Comparison of ENCODE assay signal across 8 cellular contexts in the genomic region with DNA sequence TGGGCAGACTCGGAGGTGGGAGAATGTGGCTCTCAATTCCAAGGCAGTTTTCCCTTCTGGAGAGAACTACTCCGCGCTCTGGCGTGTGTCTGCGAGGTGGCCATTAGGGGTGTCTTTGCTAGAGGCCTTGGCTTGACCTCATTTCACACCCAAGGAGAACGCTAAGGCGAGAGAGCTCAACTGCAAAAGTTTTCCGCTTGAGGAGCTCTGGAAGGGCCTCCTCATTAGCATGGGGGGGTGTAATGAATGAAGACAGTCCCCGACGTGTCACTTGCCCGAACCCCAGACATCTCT. TPM values are rescaled to one million over a fixed set of nuclear protein-coding genes. Genes with fewer than 3 reads are reported as not detected.
DNase-seq lines count a peak whose midpoint lies in the region; ATAC-seq and TF ChIP-seq lines count a peak whose summit lies in the region.

No MANE protein-coding gene starts in this region.

- peak overlapping the region; percentile 80 to 96 (median 86) for H3K4me3 ChIP-seq in fibroblast of lung (replicated peaks in 1 of 4; ENCODE audit: control extremely low read depth in 1 of 4, insufficient read depth in 1 of 4, low read depth in 3 of 4, low read length in 4 of 4)

- TF ChIP-seq CTCF in VCaP (conservative IDR thresholded peaks at IDR 0.05) (no peak), fibroblast of lung (conservative IDR thresholded peaks at IDR 0.05 in 1 of 2, IDR thresholded peaks at IDR 0.05 in 1 of 2; ENCODE audit: low read depth in 1 of 2, low read length in 2 of 2) (no peak), osteocyte (IDR thresholded peaks at IDR 0.05) (peak; percentile 0)

- H3K9ac ChIP-seq in fibroblast of lung (ENCODE audit: insufficient read depth, low read length): peak overlapping the region; percentile 88

- H3K9me3 Mint-ChIP-seq in osteocyte (ENCODE audit: unreplicated experiment): peaks cover 15% of the 10 kb centered on the region

- peak overlapping the region; percentile 95 for H3K4me3 Mint-ChIP-seq in osteocyte (ENCODE audit: unreplicated experiment)

- H3K9me3 ChIP-seq in fibroblast of lung (ENCODE audit: control insufficient read depth, insufficient read depth, low read depth, low read length): no peaks in the 10 kb centered on the region

- peaks cover 25% of the 10 kb centered on the region for H3K4me1 Mint-ChIP-seq in osteocyte (ENCODE audit: unreplicated experiment)

- H3K27me3 ChIP-seq in fibroblast of lung (ENCODE audit: control insufficient read depth, insufficient read depth, low read length): no peaks in the 10 kb centered on the region

- peak; percentile 11 for ATAC-seq in HG02970 (IDR thresholded peaks at IDR 0.05; ENCODE audit: low FRiP score, unreplicated experiment)

- H3K36me3 ChIP-seq in fibroblast of lung (ENCODE audit: control insufficient read depth, insufficient read depth, low read length): no peaks in the 10 kb centered on the region

- no peaks in the 10 kb centered on the region for H3K27me3 Mint-ChIP-seq in osteocyte (ENCODE audit: unreplicated experiment)

- peak overlapping the region; percentile 93 for H3K27ac ChIP-seq in VCaP
- peak overlapping the region; percentile 93 for H3K27ac ChIP-seq in fibroblast of lung (ENCODE audit: insufficient read depth, low read length)

- peaks cover 5% of the 10 kb centered on the region for H3K4me1 ChIP-seq in fibroblast of lung (ENCODE audit: control insufficient read depth, extremely low read depth, insufficient read depth, low read length)

- peak; percentile 22 for DNase-seq in stimulated activated CD8-positive, alpha-beta memory T cell treated with anti-CD3 and anti-CD28 coated beads, Interleukin-12 subunit alpha, Interleukin-12 subunit beta, amount 100 ng/mL, for 4 hours (ENCODE audit: low read depth)
- DNase-seq in stimulated activated CD8-positive, alpha-beta memory T cell treated with anti-CD3 and anti-CD28 coated beads, Interleukin-4, amount 100 ng/mL, for 48 hours: no peak
- DNase-seq in fibroblast of lung (ENCODE audit: low read depth in 2 of 2) (peak in 1 of 2 donors; percentile 43), osteocyte (ENCODE audit: extremely low spot score, unreplicated experiment) (no peak), retina (no peak), OCI-M1 (lab: John Stamatoyannopoulos, UW) (no peak)

- no peaks in the 10 kb centered on the region for H4K20me1 ChIP-seq in fibroblast of lung (ENCODE audit: control insufficient read depth, extremely low read depth, insufficient read depth, low read length)

- H3K79me2 ChIP-seq in fibroblast of lung (ENCODE audit: control insufficient read depth, insufficient read depth, low read length): peaks cover 47% of the 10 kb centered on the region

- H3K4me2 ChIP-seq in fibroblast of lung (ENCODE audit: extremely low read depth, insufficient read depth, low read length): peak overlapping the region; percentile 97

- peak overlapping the region; percentile 100 for H3K27ac Mint-ChIP-seq in osteocyte (ENCODE audit: unreplicated experiment)

- H2AFZ ChIP-seq in fibroblast of lung (ENCODE audit: low read length): peak overlapping the region; percentile 56

- H3K36me3 Mint-ChIP-seq in osteocyte (ENCODE audit: unreplicated experiment): peaks cover 2% of the 10 kb centered on the region

RNA-seq across cellular contexts. Expression of gene RBPJ, which starts 0.7 kb away (rescaled TPM):
- total RNA-seq in fibroblast of lung: 203 and 253 TPM in 2 replicates
- polyA plus RNA-seq in fibroblast of lung: 144 and 327 TPM in 2 replicates
- 67.0 and 144 TPM in 2 replicates for polyA plus RNA-seq in fibroblast of lung (2012)
- 30.5 and 113 TPM in 2 replicates for polyA minus RNA-seq in fibroblast of lung (ENCODE audit: low replicate concordance)
- total RNA-seq in osteocyte: 79.8 and 82.5 TPM in 2 replicates
